Comparison of ENCODE assay signal across 8 cellular contexts in the genomic region with DNA sequence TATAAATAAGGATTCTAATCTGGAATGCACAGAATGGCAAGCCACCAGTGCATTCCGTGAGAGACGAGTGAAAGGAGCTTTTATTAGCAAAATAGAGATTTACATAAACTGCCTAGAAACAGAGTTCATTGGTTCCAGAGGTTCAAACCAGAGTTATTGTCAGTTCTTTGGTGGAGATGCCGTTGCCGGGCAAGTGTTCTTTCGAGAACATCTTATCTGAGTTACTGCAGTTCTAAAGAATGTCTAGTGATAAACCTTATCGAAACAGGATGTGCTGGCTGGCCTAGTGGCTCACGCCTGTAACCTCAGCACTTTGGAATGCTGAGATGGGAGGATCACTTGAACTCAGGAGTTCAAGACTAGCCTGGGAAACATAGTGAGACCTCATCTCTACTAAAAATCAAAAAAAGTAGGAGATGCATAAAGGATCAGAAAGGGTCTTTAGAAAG. TPM values are rescaled to one million over a fixed set of nuclear protein-coding genes. Genes with fewer than 3 reads are reported as not detected.
DNase-seq lines count a peak whose midpoint lies in the region; ATAC-seq and TF ChIP-seq lines count a peak whose summit lies in the region.

No MANE protein-coding gene starts in this region.

- intact Hi-C loops in left cardiac atrium (cut with DNase I) = no loop called here

- H3K27me3 ChIP-seq in adipocyte (replicated peaks; ENCODE audit: control insufficient read depth, insufficient read depth, low read length) = no peaks in the 10 kb centered on the region

- TF ChIP-seq CTCF in GM12865 (IDR thresholded peaks at IDR 0.05; ENCODE audit: insufficient read depth, low read depth, low read length, missing control alignments) = no peak
- TF ChIP-seq CTCF in progenitor cell of endocrine pancreas (IDR thresholded peaks at IDR 0.05; ENCODE audit: unreplicated experiment) = no peak

- DNase-seq in GM12865 (ENCODE audit: low read depth) (peak; percentile 4), adipocyte (ENCODE audit: low read depth) (peak; percentile 77), left cardiac atrium (peak; percentile 86), progenitor cell of endocrine pancreas (ENCODE audit: low spot score, unreplicated experiment) (no peak), SW480 (ENCODE audit: low spot score) (no peak), NCI-H1417 (lab: John Stamatoyannopoulos, UW) (no peak)

- H3K4me1 Mint-ChIP-seq in progenitor cell of endocrine pancreas (ENCODE audit: low read depth) = no peaks in the 10 kb centered on the region

- peaks cover 3% of the 10 kb centered on the region for H3K36me3 Mint-ChIP-seq in progenitor cell of endocrine pancreas (ENCODE audit: insufficient read depth)

- H3K4me3 ChIP-seq in GM12865 (ENCODE audit: low read depth, low read length) = no peak overlapping the region
- H3K4me3 ChIP-seq in adipocyte (ENCODE audit: low read length) = peak overlapping the region; percentile 25

- peak; percentile 50 for ATAC-seq in HG03520 (IDR thresholded peaks at IDR 0.05; ENCODE audit: unreplicated experiment)
- ATAC-seq in left cardiac atrium = peak; percentile 97 to 98
- ATAC-seq in GM19328 (IDR thresholded peaks at IDR 0.05; ENCODE audit: unreplicated experiment) = no peak

- no peaks in the 10 kb centered on the region for H3K36me3 ChIP-seq in adipocyte (ENCODE audit: control insufficient read depth, insufficient read depth, low read length, severe bottlenecking)

- no peak overlapping the region for H3K4me3 Mint-ChIP-seq in progenitor cell of endocrine pancreas (ENCODE audit: low read depth)

- peak overlapping the region; percentile 71 for H3K27ac Mint-ChIP-seq in progenitor cell of endocrine pancreas

- H3K4me1 ChIP-seq in adipocyte (ENCODE audit: control insufficient read depth, insufficient read depth, low read length) = peaks cover 28% of the 10 kb centered on the region

- peaks cover 21% of the 10 kb centered on the region for H3K9me3 Mint-ChIP-seq in progenitor cell of endocrine pancreas (ENCODE audit: low read depth)

- H3K27me3 Mint-ChIP-seq in progenitor cell of endocrine pancreas = no peaks in the 10 kb centered on the region

- no peaks in the 10 kb centered on the region for H3K9me3 ChIP-seq in adipocyte (ENCODE audit: control insufficient read depth, low read length)

- peak overlapping the region; percentile 59 for H3K9ac ChIP-seq in adipocyte (ENCODE audit: low read length)

RNA-seq across cellular contexts. Expression of a gene that starts 19.8 kb away (rescaled TPM):
- total RNA-seq in left cardiac atrium (10 to 100 TPM; 24.8 to 42.6 TPM), progenitor cell of endocrine pancreas (30.3 and 32.1 TPM in 2 replicates)

RNA-seq across cellular contexts. Expression of a gene that starts 27.1 kb away (rescaled TPM):
- 100 to 1,000 TPM; 600 to 715 TPM for total RNA-seq in left cardiac atrium
- total RNA-seq in progenitor cell of endocrine pancreas = 1,364 and 1,423 TPM in 2 replicates

Comparison
In these comparisons a context has a peak if more than half of its experiments do, and no peak if none do; other contexts are left out.
1. DNase-seq: peak in GM12865 (single experiment), adipocyte (single experiment) and left cardiac atrium (single experiment); none in progenitor cell of endocrine pancreas (single experiment), SW480 (single experiment) and NCI-H1417 (0 of 3).